ENCODE assay signal across 13 cellular contexts in the genomic region with DNA sequence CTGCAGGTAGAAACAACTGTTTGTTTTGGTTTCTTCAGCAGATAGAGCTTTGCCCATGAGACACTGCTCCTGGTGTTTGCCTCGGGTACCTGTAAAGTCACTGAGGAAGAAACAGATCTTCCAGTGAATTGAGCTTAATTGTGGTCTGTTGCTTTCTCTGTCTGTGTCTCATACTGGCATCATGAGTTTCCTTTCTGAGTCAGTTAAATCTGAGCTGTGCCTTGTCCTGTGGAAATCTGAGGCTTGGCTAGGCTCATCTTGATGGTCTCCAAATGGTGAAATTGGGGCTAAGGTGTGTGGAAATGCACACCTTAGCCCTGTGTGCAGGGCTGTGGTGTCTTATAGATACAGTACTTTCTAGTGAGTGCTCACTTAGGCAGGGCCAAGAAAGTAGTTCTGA.
A peak's percentile ranks its signal among the peaks of the same experiment; 100 is the strongest.
DNase-seq lines count a peak whose midpoint lies in the region; ATAC-seq and TF ChIP-seq lines count a peak whose summit lies in the region.
"Had no signal": no experiment of that assay in that cellular context is flagged by ENCODE, and none has a peak within 500 bp of the region (broad histone marks: within the 10 kb centered on the region; RNA-seq: fewer than 3 reads in every experiment).

No MANE protein-coding gene starts in this region.

- TF ChIP-seq CTCF in type B pancreatic cell (conservative IDR thresholded peaks at IDR 0.05), result no peak

- H3K4me3 Mint-ChIP-seq in activated T-helper 17 cell treated with anti-CD3 and anti-CD28 coated beads, Interleukin-2, amount 50 U/mL, for 72 hours, result peak overlapping the region; percentile 21
- H3K4me3 Mint-ChIP-seq in type B pancreatic cell, result peak overlapping the region; percentile 18

- DNase-seq in stimulated activated CD4-positive, alpha-beta T cell treated with anti-CD3 and anti-CD28 coated beads, Interleukin-1b, Interleukin-23, amount 100 ng/mL, for 48 hours, result peak; percentile 11
- DNase-seq in stimulated activated CD4-positive, alpha-beta T cell treated with anti-CD3 and anti-CD28 coated beads, Interleukin-4, amount 100 ng/mL, for 1 hour, result no peak
- peak; percentile 58 for DNase-seq in glomerular visceral epithelial cell (ENCODE audit: extremely low spot score)
- DNase-seq in type B pancreatic cell (ENCODE audit: extremely low spot score, unreplicated experiment), result no peak
- no peak for DNase-seq in A172 (ENCODE audit: low spot score)
- no peak for DNase-seq in HuH-7 (ENCODE audit: low spot score)
- no peak for DNase-seq in activated CD8-positive, alpha-beta memory T cell treated with anti-CD3 and anti-CD28 coated beads, Interleukin-2, amount 50 U/mL, for 48 hours
- DNase-seq: cortex of kidney; NCI-H1048; NCI-H510A treated with DMSO at 0.1 percent for 48 hours; SHP77 treated with DMSO at 0.1 percent for 48 hours; stimulated activated naive CD4-positive, alpha-beta T cell treated with Interleukin-2 at 50 U/mL for 16 hours had no signal

- H3K27ac Mint-ChIP-seq in activated T-helper 17 cell treated with anti-CD3 and anti-CD28 coated beads, Interleukin-2, amount 50 U/mL, for 72 hours, result peak overlapping the region; percentile 53
- peak overlapping the region; percentile 45 for H3K27ac Mint-ChIP-seq in type B pancreatic cell

- H3K36me3 Mint-ChIP-seq in activated T-helper 17 cell treated with anti-CD3 and anti-CD28 coated beads, Interleukin-2, amount 50 U/mL, for 72 hours (ENCODE audit: low read depth), result peaks cover 13% of the 10 kb centered on the region
- H3K36me3 Mint-ChIP-seq in type B pancreatic cell, result peaks cover 4% of the 10 kb centered on the region

- ATAC-seq in activated T-helper 17 cell treated with anti-CD3 and anti-CD28 coated beads, Interleukin-2, amount 50 U/mL, for 72 hours (replicated peaks), result peak; percentile 96

- peaks cover 39% of the 10 kb centered on the region for H3K4me1 Mint-ChIP-seq in activated T-helper 17 cell treated with anti-CD3 and anti-CD28 coated beads, Interleukin-2, amount 50 U/mL, for 72 hours
- peaks cover 46% of the 10 kb centered on the region for H3K4me1 Mint-ChIP-seq in type B pancreatic cell (ENCODE audit: unreplicated experiment)

- no peaks in the 10 kb centered on the region for H3K9me3 Mint-ChIP-seq in activated T-helper 17 cell treated with anti-CD3 and anti-CD28 coated beads, Interleukin-2, amount 50 U/mL, for 72 hours
- H3K9me3 Mint-ChIP-seq in type B pancreatic cell, result no peaks in the 10 kb centered on the region

- H3K27me3 Mint-ChIP-seq in activated T-helper 17 cell treated with anti-CD3 and anti-CD28 coated beads, Interleukin-2, amount 50 U/mL, for 72 hours, result no peaks in the 10 kb centered on the region
- no peaks in the 10 kb centered on the region for H3K27me3 Mint-ChIP-seq in type B pancreatic cell

Comparison
In these comparisons a context has a peak if more than half of its experiments do, and no peak if none do; other contexts are left out.
1. DNase-seq: peak in stimulated activated CD4-positive, alpha-beta T cell treated with anti-CD3 and anti-CD28 coated beads, Interleukin-1b, Interleukin-23, amount 100 ng/mL, for 48 hours (single experiment) and glomerular visceral epithelial cell (single experiment); none in stimulated activated CD4-positive, alpha-beta T cell treated with anti-CD3 and anti-CD28 coated beads, Interleukin-4, amount 100 ng/mL, for 1 hour (single experiment), type B pancreatic cell (single experiment), A172 (single experiment), HuH-7 (single experiment) and activated CD8-positive, alpha-beta memory T cell treated with anti-CD3 and anti-CD28 coated beads, Interleukin-2, amount 50 U/mL, for 48 hours (single experiment).